Comparison of ENCODE assay signal across 8 cellular contexts in the genomic region with DNA sequence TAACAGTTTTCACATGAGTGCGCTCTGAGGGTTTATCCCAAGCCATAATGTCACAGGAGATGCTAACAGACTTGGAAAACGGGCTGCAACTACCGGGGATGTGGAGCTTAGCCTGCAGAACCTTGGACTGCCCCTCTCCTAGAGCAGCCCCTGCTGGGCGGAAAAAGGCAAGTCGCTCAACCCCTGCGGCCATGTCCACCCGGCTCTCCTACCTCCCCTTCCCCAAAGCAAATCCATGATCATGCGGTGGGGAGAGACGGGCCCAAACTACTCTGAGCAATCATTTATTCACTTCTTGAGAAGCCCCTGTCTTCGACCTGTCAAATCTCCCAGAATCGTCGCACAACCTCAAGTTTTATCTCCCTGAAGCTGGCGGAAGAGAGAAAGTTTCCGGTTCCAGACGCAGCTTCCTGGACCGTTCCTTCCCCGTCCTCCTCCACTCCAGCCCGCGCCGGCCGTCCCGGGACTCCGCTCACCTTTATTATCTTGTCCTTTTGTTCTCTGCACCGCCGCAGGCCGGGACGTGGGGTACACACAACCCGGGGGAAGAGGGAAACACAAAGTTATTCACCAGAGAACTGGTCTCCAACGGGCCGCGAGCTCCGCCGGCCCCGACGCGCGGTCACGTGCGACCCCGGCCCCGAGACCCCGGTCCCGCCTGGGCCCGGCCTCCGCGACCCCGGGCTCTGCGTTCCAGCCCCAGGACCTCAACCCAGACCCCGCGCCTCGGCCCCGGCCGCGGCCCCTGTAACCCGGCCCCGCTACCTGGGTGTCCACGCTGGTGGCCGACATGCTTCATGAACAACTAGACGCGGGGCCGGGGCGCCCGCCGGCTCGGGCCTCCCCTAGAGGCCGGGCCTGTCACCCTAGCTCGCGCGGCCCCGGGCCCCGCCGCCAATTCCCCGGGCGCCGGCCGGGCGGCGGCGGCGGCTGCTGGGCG. TPM values are rescaled to one million over a fixed set of nuclear protein-coding genes. Genes with fewer than 3 reads are reported as not detected.
DNase-seq lines count a peak whose midpoint lies in the region; ATAC-seq and TF ChIP-seq lines count a peak whose summit lies in the region.

No MANE protein-coding gene starts in this region.

- H3K27ac ChIP-seq in Peyer's patch (peak overlapping the region; percentile 81 to 89 (median 86)), left lung (peak overlapping the region; percentile 53 to 84), subcutaneous abdominal adipose tissue (ENCODE audit: low read depth, low read length) (peak overlapping the region; percentile 30)

- H3K4me3 ChIP-seq in AG10803 (ENCODE audit: low read length) (peak overlapping the region; percentile 76), Peyer's patch (peak overlapping the region; percentile 92 to 100 (median 98)), cardiac fibroblast (replicated peaks in 1 of 2; ENCODE audit: low read depth in 2 of 2, low read length in 2 of 2) (peak overlapping the region; percentile 74 to 75), left lung (peak overlapping the region; percentile 91 to 94), subcutaneous abdominal adipose tissue (ENCODE audit: low read depth in 1 of 5, low read length in 5 of 5) (peak overlapping the region; percentile 71 to 87 (median 83))

- H3K36me3 ChIP-seq in Peyer's patch (peaks cover 0 to 37% (median 0%) of the 10 kb centered on the region in 3 donors), left lung (peaks cover 0 to 36% of the 10 kb centered on the region in 2 donors), subcutaneous abdominal adipose tissue (ENCODE audit: control insufficient read depth in 5 of 5, insufficient read depth in 5 of 5, low read length in 5 of 5) (peaks cover 0 to 35% (median 27%) of the 10 kb centered on the region in 5 donors)

- H3K27me3 ChIP-seq in Peyer's patch (no peaks in the 10 kb centered on the region), left lung (peaks cover 0 to under 1% of the 10 kb centered on the region in 2 donors), subcutaneous abdominal adipose tissue (ENCODE audit: control insufficient read depth in 5 of 5, insufficient read depth in 4 of 5, low read length in 5 of 5) (peaks cover 0 to 15% (median 12%) of the 10 kb centered on the region in 5 donors)

- intact Hi-C loops in left lung (cut with DNase I) = no loop called here

- no peak for TF ChIP-seq POLR2A in Peyer's patch (IDR thresholded peaks at IDR 0.05)

- H3K4me1 ChIP-seq in Peyer's patch (peaks cover 0 to 38% (median 15%) of the 10 kb centered on the region in 4 donors), left lung (peaks cover 20 to 51% of the 10 kb centered on the region in 2 donors), subcutaneous abdominal adipose tissue (ENCODE audit: control insufficient read depth in 5 of 5, insufficient read depth in 5 of 5, low read length in 5 of 5) (peaks cover 4 to 41% (median 34%) of the 10 kb centered on the region in 5 donors)

- no peaks in the 10 kb centered on the region for H3K9me3 ChIP-seq in Peyer's patch
- no peaks in the 10 kb centered on the region for H3K9me3 ChIP-seq in left lung
- no peaks in the 10 kb centered on the region for H3K9me3 ChIP-seq in subcutaneous abdominal adipose tissue (ENCODE audit: control insufficient read depth in 5 of 5, low read length in 5 of 5)

- peak overlapping the region; percentile 78 to 88 (median 83) for H3K9ac ChIP-seq in subcutaneous abdominal adipose tissue (ENCODE audit: low read length in 5 of 5)

- peak; percentile 24 for ATAC-seq in HG03097 (IDR thresholded peaks at IDR 0.05; ENCODE audit: low FRiP score, unreplicated experiment)
- ATAC-seq in left lung = peak; percentile 18

- DNase-seq in AG10803 (ENCODE audit: low read depth) (peak; percentile 47), Peyer's patch (peak in 1 of 3 donors; percentile 56), cardiac fibroblast (ENCODE audit: low read depth in 2 of 2) (peak; percentile 65 to 69), left lung (peak in 1 of 2 donors; percentile 88), T1000 (lab: John Stamatoyannopoulos, UW) (no peak)

- TF ChIP-seq CTCF in AG10803 (conservative IDR thresholded peaks at IDR 0.05; ENCODE audit: low read length) (peak; percentile 61), GM12874 (IDR thresholded peaks at IDR 0.05; ENCODE audit: insufficient read depth, low read depth, low read length) (peak; percentile 59), Peyer's patch (IDR thresholded peaks at IDR 0.05) (peak in 1 of 6 experiments; percentile 17), cardiac fibroblast (IDR thresholded peaks at IDR 0.05; ENCODE audit: low read depth, low read length) (peak; percentile 74), left lung (IDR thresholded peaks at IDR 0.05) (peak; percentile 8 to 11)

RNA-seq across cellular contexts. Expression of gene YTHDF1, which starts 0.6 kb away (rescaled TPM):
- total RNA-seq in Peyer's patch = 10 to 100 TPM; 25.7 to 30.5 (median 28.3) TPM
- total RNA-seq in left lung = 10 to 100 TPM; 36.3 to 36.9 TPM

RNA-seq across cellular contexts. Expression of gene BIRC7, which starts 20.3 kb away (rescaled TPM):
- total RNA-seq in Peyer's patch (not detected), left lung (under 1 TPM; 0.29 to 0.64 TPM)

RNA-seq across cellular contexts. Expression of gene NKAIN4, which starts 38.9 kb away (rescaled TPM):
- not detected for total RNA-seq in Peyer's patch
- 1 to 10 TPM in 1 of 2 donors, not detected in 1; 1.1 TPM for total RNA-seq in left lung

RNA-seq across cellular contexts. Expression of gene ARFGAP1, which starts 57.2 kb away (rescaled TPM):
- total RNA-seq in Peyer's patch (100 to 1,000 TPM in 1 of 4 donors, 10 to 100 TPM in 3; 66.6 to 149 (median 89.8) TPM), left lung (10 to 100 TPM; 78.1 to 87.5 TPM)

Comparison
In these comparisons a context has a peak if more than half of its experiments do, and no peak if none do; other contexts are left out.
1. H3K27ac ChIP-seq: peak in every context shown above with its lines; median percentile 86 in Peyer's patch; 68 in left lung; 30 in subcutaneous abdominal adipose tissue.